Comparison of ENCODE assay signal across 9 cellular contexts in the genomic region with DNA sequence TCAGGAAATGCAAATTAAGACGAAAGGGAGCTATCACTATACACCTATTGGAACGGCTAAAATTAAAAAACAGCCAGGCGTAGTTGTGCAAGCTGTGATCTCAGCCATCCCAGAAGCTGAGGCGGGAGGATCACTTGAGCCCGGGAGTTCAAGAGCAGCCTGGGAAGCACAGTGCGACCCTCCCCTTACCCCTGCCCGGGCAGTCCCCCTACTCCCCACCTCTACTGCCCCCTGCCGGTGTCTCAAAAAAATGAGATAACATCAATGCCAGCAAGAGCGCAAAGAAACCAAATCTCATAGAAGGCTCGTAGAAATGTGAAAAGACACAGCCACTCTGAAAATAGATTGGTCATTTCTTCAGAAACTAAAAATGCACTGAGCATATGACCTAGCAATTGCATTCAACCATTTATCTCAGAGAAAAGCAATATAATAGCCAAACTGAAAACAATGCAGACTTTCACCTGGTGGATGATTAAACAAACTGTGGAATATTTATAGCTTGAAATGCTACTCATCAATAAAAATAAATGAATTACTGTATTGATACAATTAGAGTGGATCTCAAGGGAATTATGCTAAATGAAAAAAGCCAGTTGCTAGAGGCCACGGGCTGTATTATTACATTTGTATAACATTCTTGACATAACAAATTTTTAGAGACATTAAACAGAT. TPM values are rescaled to one million over a fixed set of nuclear protein-coding genes. Genes with fewer than 3 reads are reported as not detected.
DNase-seq lines count a peak whose midpoint lies in the region; ATAC-seq, FAIRE-seq and TF ChIP-seq lines count a peak whose summit lies in the region.
"Had no signal": no experiment of that assay in that cellular context is flagged by ENCODE, and none has a peak within 500 bp of the region (broad histone marks: within the 10 kb centered on the region; RNA-seq: fewer than 3 reads in every experiment).

No MANE protein-coding gene starts in this region.

- intact Hi-C loops in stomach (cut with DNase I; ENCODE audit: low total_unique reads): no loop called here

- in situ Hi-C loops in HAP-1 (cut with MboI; ENCODE audit: low sequenced_read_pairs): no loop called here

- peak overlapping the region; percentile 31 for H3K4me3 Mint-ChIP-seq in T-helper 17 cell

- FAIRE-seq in D721Med (lab: Jason Lieb, UNC): no peak

- TF ChIP-seq CTCF in D721Med (IDR thresholded peaks at IDR 0.05; ENCODE audit: insufficient read depth, missing control alignments): peak; percentile 41
- peak in 1 of 7 experiments; percentile 17 for TF ChIP-seq CTCF in stomach (IDR thresholded peaks at IDR 0.05)

- H3K9me3 ChIP-seq in HAP-1 (no peaks in the 10 kb centered on the region), T-helper 17 cell (ENCODE audit: control insufficient read depth, low read length, poor library complexity, severe bottlenecking) (peaks cover 2% of the 10 kb centered on the region), stomach (no peaks in the 10 kb centered on the region)

- H3K36me3 Mint-ChIP-seq in T-helper 17 cell (ENCODE audit: low read depth): peaks cover 5% of the 10 kb centered on the region

- H3K4me3 ChIP-seq in HAP-1 (peak overlapping the region; percentile 6), stomach (no peak overlapping the region)
- H3K4me3 ChIP-seq: spleen had no signal

- peaks cover 9% of the 10 kb centered on the region for H3K4me1 Mint-ChIP-seq in T-helper 17 cell

- H3K27ac Mint-ChIP-seq in T-helper 17 cell: peak overlapping the region; percentile 87

- H3K27me3 Mint-ChIP-seq in T-helper 17 cell: peaks cover 88% of the 10 kb centered on the region

- WGBS in stomach, 5 donors: 14 to 20% (median 14%) methylated on average over 11 of the region's 11 CpGs

- peaks cover 19% of the 10 kb centered on the region for H3K4me1 ChIP-seq in HAP-1
- H3K4me1 ChIP-seq in stomach: peaks cover 0 to 17% (median 12%) of the 10 kb centered on the region in 4 donors

- H3K27me3 ChIP-seq in HAP-1 (ENCODE audit: low read depth) (no peaks in the 10 kb centered on the region), stomach (peaks cover 14 to 100% (median 79%) of the 10 kb centered on the region in 3 donors)

- no peak overlapping the region for H3K27ac ChIP-seq in stomach
- H3K27ac ChIP-seq: spleen had no signal

- DNase-seq in D721Med (ENCODE audit: insufficient read length, low spot score) (peak; percentile 62), HAP-1 (ENCODE audit: low spot score in 2 of 2) (peak; percentile 59 to 92), T-helper 17 cell (no peak), islet precursor cell (peak; percentile 83), stomach (no peak), NCI-H2029 treated with DMSO at 0.1 percent for 48 hours (lab: John Stamatoyannopoulos, UW) (no peak)
- DNase-seq: spleen had no signal

- no peaks in the 10 kb centered on the region for H3K36me3 ChIP-seq in HAP-1 (replicated peaks)
- H3K36me3 ChIP-seq in stomach: no peaks in the 10 kb centered on the region
- H3K36me3 ChIP-seq: spleen had no signal

- no peak for TF ChIP-seq POLR2A in stomach (IDR thresholded peaks at IDR 0.05)

- TF ChIP-seq EP300 in stomach (IDR thresholded peaks at IDR 0.05): no peak

- ATAC-seq in T-helper 17 cell (no peak), HG03571 (IDR thresholded peaks at IDR 0.05; ENCODE audit: unreplicated experiment) (no peak), GM19467 (IDR thresholded peaks at IDR 0.05; ENCODE audit: unreplicated experiment) (no peak)

RNA-seq across cellular contexts. Expression of a gene that starts 20.6 kb away (rescaled TPM):
- total RNA-seq in T-helper 17 cell (not detected), stomach (not detected)
- not detected for polyA plus RNA-seq in stomach
- total RNA-seq: spleen had no signal
- polyA plus RNA-seq: spleen had no signal

RNA-seq across cellular contexts. Expression of a gene that starts 37.0 kb away (rescaled TPM):
- total RNA-seq in T-helper 17 cell (not detected), stomach (not detected)
- polyA plus RNA-seq in stomach: not detected
- total RNA-seq: spleen had no signal
- polyA plus RNA-seq: spleen had no signal

RNA-seq across cellular contexts. Expression of a gene that starts 37.0 kb away (rescaled TPM):
- 1 to 10 TPM; 2.2 to 3.5 TPM for total RNA-seq in T-helper 17 cell
- 1 to 10 TPM in 3 of 5 donors, under 1 TPM in 1, not detected in 1; 0.45 to 7.5 (median 3.4) TPM for total RNA-seq in stomach
- polyA plus RNA-seq in stomach: 10 to 100 TPM in 1 of 3 donors, 1 to 10 TPM in 1, under 1 TPM in 1; 0.93 to 20.4 (median 3.4) TPM

RNA-seq across cellular contexts. Expression of a gene that starts 55.1 kb away (rescaled TPM):
- total RNA-seq in T-helper 17 cell (10 to 100 TPM; 23.4 to 29.6 TPM), stomach (10 to 100 TPM in 4 of 5 donors, 1 to 10 TPM in 1; 2.3 to 70.4 (median 10.3) TPM)
- polyA plus RNA-seq in stomach: 10 to 100 TPM; 13.8 to 26.1 (median 18.2) TPM

Comparison
In these comparisons a context has a peak if more than half of its experiments do, and no peak if none do; other contexts are left out.
1. DNase-seq: peak in D721Med (single experiment), HAP-1 (2 of 2) and islet precursor cell (single experiment); none in T-helper 17 cell (0 of 3), stomach (single experiment) and NCI-H2029 treated with DMSO at 0.1 percent for 48 hours (single experiment).